In the genomic region with DNA sequence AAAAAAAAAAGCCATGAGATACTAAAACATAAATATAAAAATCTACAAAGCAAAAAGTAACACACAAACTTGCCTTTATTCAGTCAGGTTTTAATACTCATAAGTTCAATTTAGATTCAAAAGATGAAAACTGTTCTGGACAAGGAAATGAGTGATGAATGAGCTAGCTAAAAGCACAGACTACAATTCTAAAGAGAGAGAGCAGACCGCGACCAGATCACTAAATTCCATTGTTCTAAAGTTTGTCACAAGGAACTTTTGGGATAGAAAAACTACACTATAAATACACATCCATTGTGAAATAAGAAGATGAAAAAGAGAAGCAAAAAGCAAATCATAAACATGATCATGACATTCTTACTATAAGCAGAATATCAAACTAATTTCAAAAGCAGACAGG, we compare ENCODE assay signal across 1 cellular context.
TF ChIP-seq lines count a peak whose summit lies in the region.

No MANE protein-coding gene starts in this region.

TF ChIP-seq in HCT116, 20 proteins besides CTCF, POLR2A, EP300 and RAD21 (continued from another document):
- TF ChIP-seq, protein P1, sequence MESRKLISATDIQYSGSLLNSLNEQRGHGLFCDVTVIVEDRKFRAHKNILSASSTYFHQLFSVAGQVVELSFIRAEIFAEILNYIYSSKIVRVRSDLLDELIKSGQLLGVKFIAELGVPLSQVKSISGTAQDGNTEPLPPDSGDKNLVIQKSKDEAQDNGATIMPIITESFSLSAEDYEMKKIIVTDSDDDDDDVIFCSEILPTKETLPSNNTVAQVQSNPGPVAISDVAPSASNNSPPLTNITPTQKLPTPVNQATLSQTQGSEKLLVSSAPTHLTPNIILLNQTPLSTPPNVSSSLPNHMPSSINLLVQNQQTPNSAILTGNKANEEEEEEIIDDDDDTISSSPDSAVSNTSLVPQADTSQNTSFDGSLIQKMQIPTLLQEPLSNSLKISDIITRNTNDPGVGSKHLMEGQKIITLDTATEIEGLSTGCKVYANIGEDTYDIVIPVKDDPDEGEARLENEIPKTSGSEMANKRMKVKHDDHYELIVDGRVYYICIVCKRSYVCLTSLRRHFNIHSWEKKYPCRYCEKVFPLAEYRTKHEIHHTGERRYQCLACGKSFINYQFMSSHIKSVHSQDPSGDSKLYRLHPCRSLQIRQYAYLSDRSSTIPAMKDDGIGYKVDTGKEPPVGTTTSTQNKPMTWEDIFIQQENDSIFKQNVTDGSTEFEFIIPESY (IDR thresholded peaks at IDR 0.05; ENCODE audit: extremely low read depth, insufficient replicate concordance, low read length) = no peak
- no peak for TF ChIP-seq SIN3A (IDR thresholded peaks at IDR 0.05; ENCODE audit: low read depth)
- TF ChIP-seq, protein P2, sequence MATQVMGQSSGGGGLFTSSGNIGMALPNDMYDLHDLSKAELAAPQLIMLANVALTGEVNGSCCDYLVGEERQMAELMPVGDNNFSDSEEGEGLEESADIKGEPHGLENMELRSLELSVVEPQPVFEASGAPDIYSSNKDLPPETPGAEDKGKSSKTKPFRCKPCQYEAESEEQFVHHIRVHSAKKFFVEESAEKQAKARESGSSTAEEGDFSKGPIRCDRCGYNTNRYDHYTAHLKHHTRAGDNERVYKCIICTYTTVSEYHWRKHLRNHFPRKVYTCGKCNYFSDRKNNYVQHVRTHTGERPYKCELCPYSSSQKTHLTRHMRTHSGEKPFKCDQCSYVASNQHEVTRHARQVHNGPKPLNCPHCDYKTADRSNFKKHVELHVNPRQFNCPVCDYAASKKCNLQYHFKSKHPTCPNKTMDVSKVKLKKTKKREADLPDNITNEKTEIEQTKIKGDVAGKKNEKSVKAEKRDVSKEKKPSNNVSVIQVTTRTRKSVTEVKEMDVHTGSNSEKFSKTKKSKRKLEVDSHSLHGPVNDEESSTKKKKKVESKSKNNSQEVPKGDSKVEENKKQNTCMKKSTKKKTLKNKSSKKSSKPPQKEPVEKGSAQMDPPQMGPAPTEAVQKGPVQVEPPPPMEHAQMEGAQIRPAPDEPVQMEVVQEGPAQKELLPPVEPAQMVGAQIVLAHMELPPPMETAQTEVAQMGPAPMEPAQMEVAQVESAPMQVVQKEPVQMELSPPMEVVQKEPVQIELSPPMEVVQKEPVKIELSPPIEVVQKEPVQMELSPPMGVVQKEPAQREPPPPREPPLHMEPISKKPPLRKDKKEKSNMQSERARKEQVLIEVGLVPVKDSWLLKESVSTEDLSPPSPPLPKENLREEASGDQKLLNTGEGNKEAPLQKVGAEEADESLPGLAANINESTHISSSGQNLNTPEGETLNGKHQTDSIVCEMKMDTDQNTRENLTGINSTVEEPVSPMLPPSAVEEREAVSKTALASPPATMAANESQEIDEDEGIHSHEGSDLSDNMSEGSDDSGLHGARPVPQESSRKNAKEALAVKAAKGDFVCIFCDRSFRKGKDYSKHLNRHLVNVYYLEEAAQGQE (IDR thresholded peaks at IDR 0.05; ENCODE audit: low read depth) = no peak
- no peak for TF ChIP-seq JUND (IDR thresholded peaks at IDR 0.05)
- no peak for TF ChIP-seq ZNF274 (IDR thresholded peaks at IDR 0.05; ENCODE audit: low read depth, low read length)
- TF ChIP-seq EZH2phosphoT487 (IDR thresholded peaks at IDR 0.05; ENCODE audit: borderline replicate concordance) = no peak
- no peak for TF ChIP-seq FOSL1 (IDR thresholded peaks at IDR 0.05; ENCODE audit: low read depth)
- no peak for TF ChIP-seq TCF7L2 (IDR thresholded peaks at IDR 0.05; ENCODE audit: borderline replicate concordance, extremely low read depth, insufficient read depth, insufficient read length)
TF ChIP-seq in HCT116: peak in this region for 0.
